In the genomic region with DNA sequence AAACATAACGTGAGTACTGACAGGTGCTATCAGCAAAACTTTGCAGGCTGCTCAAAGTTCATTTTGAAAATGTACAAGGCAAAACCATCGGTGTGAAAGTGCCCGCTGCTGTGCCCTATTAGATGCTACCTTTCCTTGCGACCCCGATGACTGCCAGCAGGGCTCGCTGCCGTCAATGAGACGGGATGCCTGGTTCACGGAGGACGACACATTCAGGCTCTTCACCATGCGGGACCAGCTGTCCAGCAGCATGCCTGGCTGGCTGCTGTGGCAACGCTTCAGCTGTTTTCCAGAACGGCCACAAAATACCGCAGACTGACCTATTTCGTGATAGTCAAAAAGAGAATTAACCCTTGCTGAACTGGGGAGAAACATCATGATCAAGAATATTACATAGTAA, we compare ENCODE assay signal across 8 cellular contexts.
DNase-seq lines count a peak whose midpoint lies in the region; ATAC-seq and TF ChIP-seq lines count a peak whose summit lies in the region.

No MANE protein-coding gene starts in this region.

- DNase-seq in AG20443 (ENCODE audit: low spot score): peak; percentile 90
- no peak for DNase-seq in Panc1 (ENCODE audit: low read depth, low spot score)
- DNase-seq in fibroblast of the conjunctiva (ENCODE audit: low read depth): peak; percentile 29
- peak; percentile 37 for DNase-seq in non-pigmented ciliary epithelial cell (ENCODE audit: low read depth)
- DNase-seq in GM20000 (ENCODE audit: low spot score): no peak
- DNase-seq in naive thymus-derived CD4-positive, alpha-beta T cell: no peak
- no peak for DNase-seq in activated T-helper 2 cell treated with anti-CD3 and anti-CD28 coated beads, Interferon-gamma antibody, Interleukin-2, Interleukin-4, amounts not matched to agents 10 μg/mL and 5 μg/mL and 100 μg/mL, durations not matched to agents 14 hours and 24 hours and 36 hours (ENCODE audit: low spot score)

- no peak overlapping the region for H3K27ac Mint-ChIP-seq in naive thymus-derived CD4-positive, alpha-beta T cell
- H3K27ac Mint-ChIP-seq in activated T-helper 2 cell treated with anti-CD3 and anti-CD28 coated beads, Interferon-gamma antibody, Interleukin-2, Interleukin-4, amounts not matched to agents 10 μg/mL and 5 μg/mL and 100 μg/mL, durations not matched to agents 14 hours and 24 hours and 36 hours: no peak overlapping the region

- BruUV-seq in Panc1 (replicated peaks; lab: Mats Ljungman, UMichigan): no TSS peak

- H3K27me3 ChIP-seq in Panc1 (ENCODE audit: control insufficient read depth, insufficient read depth, low read length): no peaks in the 10 kb centered on the region
- no peaks in the 10 kb centered on the region for H3K27me3 ChIP-seq in naive thymus-derived CD4-positive, alpha-beta T cell (ENCODE audit: control insufficient read depth in 2 of 2, insufficient read depth in 2 of 2, low read length in 2 of 2)

- no peak overlapping the region for H3K4me3 Mint-ChIP-seq in naive thymus-derived CD4-positive, alpha-beta T cell
- H3K4me3 Mint-ChIP-seq in activated T-helper 2 cell treated with anti-CD3 and anti-CD28 coated beads, Interferon-gamma antibody, Interleukin-2, Interleukin-4, amounts not matched to agents 10 μg/mL and 5 μg/mL and 100 μg/mL, durations not matched to agents 14 hours and 24 hours and 36 hours (ENCODE audit: low read depth): no peak overlapping the region

- peaks cover 10 to 67% (median 31%) of the 10 kb centered on the region in 5 donors for H3K36me3 Mint-ChIP-seq in naive thymus-derived CD4-positive, alpha-beta T cell
- H3K36me3 Mint-ChIP-seq in activated T-helper 2 cell treated with anti-CD3 and anti-CD28 coated beads, Interferon-gamma antibody, Interleukin-2, Interleukin-4, amounts not matched to agents 10 μg/mL and 5 μg/mL and 100 μg/mL, durations not matched to agents 14 hours and 24 hours and 36 hours (ENCODE audit: low read depth): peaks cover 47% of the 10 kb centered on the region

- ATAC-seq in Panc1 (0 out of 2 replicates have a peak, but pooled peaks have one; percentile 56), HG03442 (IDR thresholded peaks at IDR 0.05; ENCODE audit: unreplicated experiment) (no peak)
- ATAC-seq in naive thymus-derived CD4-positive, alpha-beta T cell: no peak

- POLR2A ChIA-PET in Panc1 (lab: Charles Lee): no interaction called here
- POLR2A ChIA-PET in naive thymus-derived CD4-positive, alpha-beta T cell (lab: Charles Lee): no interaction called here

- peaks cover 11% of the 10 kb centered on the region for H3K36me3 ChIP-seq in Panc1 (ENCODE audit: control insufficient read depth, insufficient read depth, low read length)
- peaks cover 0 to 26% (median 0%) of the 10 kb centered on the region in 3 experiments for H3K36me3 ChIP-seq in naive thymus-derived CD4-positive, alpha-beta T cell (ENCODE audit: control insufficient read depth in 2 of 3, insufficient read depth in 3 of 3, low read length in 3 of 3)

- intact Hi-C loops in Panc1 (cut with micrococcal nuclease; ENCODE audit: unreplicated experiment): no loop called here
- intact Hi-C loops in naive thymus-derived CD4-positive, alpha-beta T cell (cut with micrococcal nuclease): no loop called here
- intact Hi-C loops in activated T-helper 2 cell treated with anti-CD3 and anti-CD28 coated beads, Interferon-gamma antibody, Interleukin-2, Interleukin-4, amounts not matched to agents 10 μg/mL and 5 μg/mL and 100 μg/mL, durations not matched to agents 14 hours and 24 hours and 36 hours (cut with micrococcal nuclease): no loop called here

- in situ Hi-C loops in Panc1 (cut with HindIII; ENCODE audit: low pct_unique_long_range_greater_than_20kb, low sequenced_read_pairs): no loop called here

- H3K27me3 Mint-ChIP-seq in naive thymus-derived CD4-positive, alpha-beta T cell: no peaks in the 10 kb centered on the region
- no peaks in the 10 kb centered on the region for H3K27me3 Mint-ChIP-seq in activated T-helper 2 cell treated with anti-CD3 and anti-CD28 coated beads, Interferon-gamma antibody, Interleukin-2, Interleukin-4, amounts not matched to agents 10 μg/mL and 5 μg/mL and 100 μg/mL, durations not matched to agents 14 hours and 24 hours and 36 hours (ENCODE audit: low read depth)

- CTCF ChIA-PET in Panc1 (lab: Charles Lee): no interaction called here
- CTCF ChIA-PET in naive thymus-derived CD4-positive, alpha-beta T cell (lab: Charles Lee): no interaction called here

- H3K4me1 ChIP-seq in Panc1 (ENCODE audit: control insufficient read depth, insufficient read depth, low read length): no peaks in the 10 kb centered on the region
- H3K4me1 ChIP-seq in naive thymus-derived CD4-positive, alpha-beta T cell (ENCODE audit: control insufficient read depth in 2 of 2, insufficient read depth in 2 of 2, low read length in 2 of 2): no peaks in the 10 kb centered on the region

- H3K27ac ChIP-seq in Panc1 (ENCODE audit: low read length): no peak overlapping the region
- H3K27ac ChIP-seq in naive thymus-derived CD4-positive, alpha-beta T cell (ENCODE audit: low read depth, low read length): no peak overlapping the region

- TF ChIP-seq CTCF in Panc1 (IDR thresholded peaks at IDR 0.05) (no peak), GM20000 (IDR thresholded peaks at IDR 0.05; ENCODE audit: extremely low read depth, missing control alignments) (no peak)

- no peaks in the 10 kb centered on the region for H3K9me3 Mint-ChIP-seq in naive thymus-derived CD4-positive, alpha-beta T cell
- no peaks in the 10 kb centered on the region for H3K9me3 Mint-ChIP-seq in activated T-helper 2 cell treated with anti-CD3 and anti-CD28 coated beads, Interferon-gamma antibody, Interleukin-2, Interleukin-4, amounts not matched to agents 10 μg/mL and 5 μg/mL and 100 μg/mL, durations not matched to agents 14 hours and 24 hours and 36 hours

- H3K4me1 Mint-ChIP-seq in naive thymus-derived CD4-positive, alpha-beta T cell: peaks cover 0 to 16% (median 2%) of the 10 kb centered on the region in 7 donors
- H3K4me1 Mint-ChIP-seq in activated T-helper 2 cell treated with anti-CD3 and anti-CD28 coated beads, Interferon-gamma antibody, Interleukin-2, Interleukin-4, amounts not matched to agents 10 μg/mL and 5 μg/mL and 100 μg/mL, durations not matched to agents 14 hours and 24 hours and 36 hours (ENCODE audit: low read depth): peaks cover 7% of the 10 kb centered on the region

- H3K9me3 ChIP-seq in Panc1 (ENCODE audit: control insufficient read depth, insufficient read depth, low read depth, low read length): no peaks in the 10 kb centered on the region
- no peaks in the 10 kb centered on the region for H3K9me3 ChIP-seq in naive thymus-derived CD4-positive, alpha-beta T cell (ENCODE audit: control insufficient read depth in 2 of 3, low read length in 3 of 3)

- H3K4me3 ChIP-seq in Panc1 (ENCODE audit: low read depth in 2 of 2, low read length in 2 of 2): no peak overlapping the region
- no peak overlapping the region for H3K4me3 ChIP-seq in naive thymus-derived CD4-positive, alpha-beta T cell (ENCODE audit: low read length)

Comparison
In these comparisons a context has a peak if more than half of its experiments do, and no peak if none do; other contexts are left out.
1. DNase-seq: peak in AG20443 (single experiment), fibroblast of the conjunctiva (single experiment) and non-pigmented ciliary epithelial cell (single experiment); none in Panc1 (single experiment), GM20000 (single experiment), naive thymus-derived CD4-positive, alpha-beta T cell (0 of 9) and activated T-helper 2 cell treated with anti-CD3 and anti-CD28 coated beads, Interferon-gamma antibody, Interleukin-2, Interleukin-4, amounts not matched to agents 10 μg/mL and 5 μg/mL and 100 μg/mL, durations not matched to agents 14 hours and 24 hours and 36 hours (single experiment).